ENCODE assay signal across 22 cellular contexts in genomic region chr9:18848657-18849056, GRCh38.
DNase-seq lines count a peak whose midpoint lies in the region; ATAC-seq, FAIRE-seq and TF ChIP-seq lines count a peak whose summit lies in the region.
"Had no signal": no experiment of that assay in that cellular context is flagged by ENCODE, and none has a peak within 500 bp of the region (broad histone marks: within the 10 kb centered on the region; RNA-seq: fewer than 3 reads in every experiment).

No MANE protein-coding gene starts in this region.

- no peak overlapping the region for H3K4me2 ChIP-seq in HepG2 (ENCODE audit: low read depth, low read length)

- no peaks in the 10 kb centered on the region for H4K20me1 ChIP-seq in HepG2 (ENCODE audit: insufficient read depth, low read length)

- H3K9me3 ChIP-seq in liver (ENCODE audit: control insufficient read depth in 4 of 4, low read length in 3 of 4): no peaks in the 10 kb centered on the region
- H3K9me3 ChIP-seq in HepG2 (ENCODE audit: low read length): no peaks in the 10 kb centered on the region
- H3K9me3 ChIP-seq in suprapubic skin: no peaks in the 10 kb centered on the region

- POLR2A ChIA-PET in HepG2 (lab: Yijun Ruan, JAX): no interaction called here

- no peak for TF ChIP-seq CTCF in liver (IDR thresholded peaks at IDR 0.05; ENCODE audit: low read depth, low read length, missing input control)
- no peak for TF ChIP-seq CTCF in HepG2 (CRISPR knock-in tag; IDR thresholded peaks at IDR 0.05)
- no peak for TF ChIP-seq CTCF in suprapubic skin (IDR thresholded peaks at IDR 0.05)

- H3K27ac ChIP-seq in liver (ENCODE audit: low read depth in 1 of 2, low read length in 2 of 2) (no peak overlapping the region), HepG2 (ENCODE audit: extremely low read length, insufficient read depth, low read length) (no peak overlapping the region), suprapubic skin (no peak overlapping the region)
- H3K27ac ChIP-seq: HL-60, SK-N-MC had no signal

- BruUV-seq in HepG2 (replicated peaks; lab: Mats Ljungman, UMichigan): no TSS peak

- in situ Hi-C loops in HepG2 (cut with HindIII; ENCODE audit: extremely low pct_ligation_motif_present, low pct_unique_long_range_greater_than_20kb): no loop called here

- TF ChIP-seq POLR2A in HepG2 (IDR thresholded peaks at IDR 0.05; ENCODE audit: insufficient read depth in 1 of 2, low read depth in 2 of 2, low read length in 2 of 2) (no peak), suprapubic skin (IDR thresholded peaks at IDR 0.05) (no peak)

- TF ChIP-seq EP300 in HepG2 (IDR thresholded peaks at IDR 0.05; ENCODE audit: low read depth in 2 of 2, low read length in 2 of 2) (no peak), HepG2 (CRISPR knock-in tag; IDR thresholded peaks at IDR 0.05; ENCODE audit: borderline replicate concordance) (no peak), suprapubic skin (IDR thresholded peaks at IDR 0.05) (no peak)

- no peaks in the 10 kb centered on the region for H3K79me2 ChIP-seq in HepG2 (ENCODE audit: insufficient read depth, low read length)

- no peaks in the 10 kb centered on the region for H3K27me3 ChIP-seq in liver (ENCODE audit: control insufficient read depth in 4 of 4, insufficient read depth in 4 of 4, low read length in 3 of 4)
- no peaks in the 10 kb centered on the region; a peak in 2 of 5 replicates for H3K27me3 ChIP-seq in HepG2 (ENCODE audit: control insufficient read depth in 1 of 2, insufficient read depth in 2 of 2, low read length in 2 of 2)
- H3K27me3 ChIP-seq in suprapubic skin: no peaks in the 10 kb centered on the region

- DNase-seq in HepG2 (ENCODE audit: low spot score): no peak
- DNase-seq in kidney tubule cell (ENCODE audit: low spot score): peak; percentile 12
- peak; percentile 30 to 46 for DNase-seq in lung microvascular endothelial cell (ENCODE audit: low read depth in 2 of 2)
- DNase-seq in hippocampal formation (lab: John Stamatoyannopoulos, UW): no peak
- no peak for DNase-seq in suprapubic skin (ENCODE audit: low spot score in 2 of 2)
- DNase-seq in activated CD8-positive, alpha-beta memory T cell treated with anti-CD3 and anti-CD28 coated beads for 24 hours: no peak
- no peak for DNase-seq in epidermal melanocyte (ENCODE audit: insufficient read length, low spot score)
- DNase-seq: DMS79, EL, GDM1, NCI-H1092, NCI-H1417 treated with DMSO at 0.1 percent for 48 hours, NCI-H1694 treated with DMSO at 0.1 percent for 48 hours, NCI-H2081, NCI-H2227 treated with DMSO at 0.1 percent for 48 hours, NCI-H526 treated with DMSO at 0.1 percent for 48 hours, SHP77 treated with DMSO at 0.1 percent for 48 hours had no signal

- no peak overlapping the region for H3K4me3 ChIP-seq in liver (ENCODE audit: low read depth in 1 of 3, low read length in 3 of 3)
- no peak overlapping the region for H3K4me3 ChIP-seq in HepG2 (replicated peaks in 1 of 3; ENCODE audit: insufficient read depth in 1 of 3, low read depth in 2 of 3, low read length in 3 of 3)
- H3K4me3 ChIP-seq in suprapubic skin: no peak overlapping the region
- H3K4me3 ChIP-seq: SK-N-MC had no signal

- CTCF ChIA-PET in HepG2 (lab: Yijun Ruan, JAX; ENCODE audit: low intra/inter-chr PET ratio, low total read pairs): no interaction called here

- TF ChIP-seq RAD21 in liver (IDR thresholded peaks at IDR 0.05) (no peak), HepG2 (CRISPR knock-in tag; IDR thresholded peaks at IDR 0.05) (no peak)

- WGBS in liver: 37% methylated on average over 3 of the region's 3 CpGs
- WGBS in HepG2 (ENCODE audit: low lambda C conversion rate): 4% methylated on average over 3 of the region's 3 CpGs
- 72% methylated on average over 3 of the region's 3 CpGs for WGBS in suprapubic skin

- H3K36me3 ChIP-seq in liver (ENCODE audit: control insufficient read depth in 4 of 4, insufficient read depth in 3 of 4, low read depth in 1 of 4, low read length in 3 of 4): no peaks in the 10 kb centered on the region
- no peaks in the 10 kb centered on the region for H3K36me3 ChIP-seq in HepG2 (replicated peaks in 1 of 2; ENCODE audit: control insufficient read depth in 1 of 2, insufficient read depth in 2 of 2, low read length in 2 of 2)
- no peaks in the 10 kb centered on the region for H3K36me3 ChIP-seq in suprapubic skin

- intact Hi-C loops in HepG2 (cut with micrococcal nuclease; ENCODE audit: unreplicated experiment): loop anchor here (10.0 kb wide), 1 partner anchor 596 kb away; no protein-coding TSS in a partner anchor

- H2AFZ ChIP-seq in HepG2 (ENCODE audit: low read length): no peak overlapping the region

- no peak overlapping the region for H3K9ac ChIP-seq in liver (ENCODE audit: low read depth in 1 of 2, low read length in 2 of 2)
- H3K9ac ChIP-seq in HepG2 (ENCODE audit: insufficient read depth, low read depth, low read length): no peak overlapping the region

- ATAC-seq in HepG2: no peak
- ATAC-seq: Panc1 had no signal

- FAIRE-seq in HepG2 (lab: Jason Lieb, UNC): no peak
- FAIRE-seq: GM12891 had no signal

- H3K4me1 ChIP-seq in liver (ENCODE audit: control insufficient read depth in 4 of 4, insufficient read depth in 4 of 4, low read length in 3 of 4): peaks cover 0 to 5% (median 0%) of the 10 kb centered on the region in 4 donors
- H3K4me1 ChIP-seq in HepG2 (ENCODE audit: insufficient read depth, low read length): no peaks in the 10 kb centered on the region
- peaks cover 3% of the 10 kb centered on the region for H3K4me1 ChIP-seq in suprapubic skin

TF ChIP-seq in liver, 16 proteins besides CTCF, POLR2A, EP300 and RAD21:
- TF ChIP-seq NR2F2 (IDR thresholded peaks at IDR 0.05) (no peak), HNF4A (conservative IDR thresholded peaks at IDR 0.05) (peak; percentile 35 to 41)

TF ChIP-seq in HepG2, 621 proteins besides CTCF, POLR2A, EP300 and RAD21:
- TF ChIP-seq ZNF530 (CRISPR knock-in tag; IDR thresholded peaks at IDR 0.05; ENCODE audit: low read depth): no peak
- no peak for TF ChIP-seq IRF9 (CRISPR knock-in tag; IDR thresholded peaks at IDR 0.05; ENCODE audit: borderline replicate concordance)
- TF ChIP-seq TMF1 (CRISPR knock-in tag; IDR thresholded peaks at IDR 0.05; ENCODE audit: low read depth): no peak
- no peak for TF ChIP-seq RARA (CRISPR knock-in tag; IDR thresholded peaks at IDR 0.05)
- no peak for TF ChIP-seq NPAS2 (CRISPR knock-in tag; IDR thresholded peaks at IDR 0.05; ENCODE audit: borderline replicate concordance)
- TF ChIP-seq ZNF709 (CRISPR knock-in tag; IDR thresholded peaks at IDR 0.05): no peak

Comparison
In these comparisons a context has a peak if more than half of its experiments do, and no peak if none do; other contexts are left out.
1. DNase-seq: peak in kidney tubule cell (single experiment) and lung microvascular endothelial cell (2 of 2); none in HepG2 (single experiment), hippocampal formation (0 of 2), suprapubic skin (0 of 2), activated CD8-positive, alpha-beta memory T cell treated with anti-CD3 and anti-CD28 coated beads for 24 hours (single experiment) and epidermal melanocyte (single experiment).